In the genomic region with DNA sequence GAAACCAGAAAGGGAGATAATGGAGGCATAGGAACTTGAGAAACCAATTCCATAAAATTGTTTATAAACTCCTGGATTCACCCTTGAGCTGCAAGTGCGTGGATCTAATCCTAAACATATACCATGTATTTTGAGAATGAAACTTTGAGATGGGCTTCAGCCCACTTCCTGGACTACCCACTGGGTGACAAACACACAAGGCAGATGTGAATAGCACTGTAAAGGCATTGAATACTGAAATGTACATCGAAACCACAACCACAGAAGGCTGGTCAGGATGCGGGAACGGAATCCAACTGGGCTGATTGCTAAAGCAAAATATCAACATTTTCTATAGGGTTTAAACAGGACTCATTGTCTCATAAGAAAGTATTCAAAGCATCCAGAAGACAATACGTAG, we compare ENCODE assay signal across 32 cellular contexts.
"Had no signal": no experiment of that assay in that cellular context is flagged by ENCODE, and none has a peak within 500 bp of the region (broad histone marks: within the 10 kb centered on the region; RNA-seq: fewer than 3 reads in every experiment).

No MANE protein-coding gene starts in this region.

- H3K4me2 ChIP-seq: PC-9 had no signal

- H3K27me3 ChIP-seq: MG63, SJCRH30 had no signal

- DNase-seq: Kasumi-1, MG63, NCI-H1048, NCI-H1092 treated with DMSO at 0.1 percent for 48 hours, NCI-H1105 treated with DMSO at 0.1 percent for 48 hours, NCI-H1417, NCI-H1436, NCI-H146, NCI-H1694, NCI-H187, NCI-H1930, NCI-H2029 treated with DMSO at 0.1 percent for 48 hours, NCI-H2081 treated with DMSO at 0.1 percent for 48 hours, NCI-H2107, NCI-H2171, NCI-H226, NCI-H446 treated with DMSO at 0.1 percent for 48 hours, NCI-H510A, NCI-H524, NCI-H526, NCI-H69, NCI-H748 treated with DMSO at 0.1 percent for 48 hours, NCI-H82, PC-9, SHP77, SIG-M5, SJCRH30 had no signal

- H3K36me3 ChIP-seq: MG63 had no signal

- H3K27ac ChIP-seq: PC-9, RWPE1, SJCRH30, SK-N-MC had no signal

- ATAC-seq: Panc1, Right ventricle myocardium inferior, SK-N-SH treated with all-trans-retinoic acid at 6 μM for 48 hours had no signal

- H3K4me1 ChIP-seq: SJCRH30 had no signal

- H3K4me3 ChIP-seq: MG63, PC-9, SJCRH30, SK-N-MC had no signal

- H2AFZ ChIP-seq: PC-9 had no signal
